Comparison of ENCODE assay signal across 9 cellular contexts in genomic region chr16:79501446-79501845, GRCh38.
"Had no signal": no experiment of that assay in that cellular context is flagged by ENCODE, and none has a peak within 500 bp of the region (broad histone marks: within the 10 kb centered on the region; RNA-seq: fewer than 3 reads in every experiment).

No MANE protein-coding gene starts in this region.

- DNase-seq: GM23248, GOT3, H7, HFFc6, KG1 had no signal

- H3K4me3 ChIP-seq: GM23248, HAP-1 had no signal

- H3K4me3 Mint-ChIP-seq: HFFc6, IgD-negative memory B cell had no signal

- H3K4me1 Mint-ChIP-seq: IgD-negative memory B cell had no signal

- H2AFZ ChIP-seq: GM23248 had no signal

- H3K9ac ChIP-seq: GM23248 had no signal

- H3K27ac Mint-ChIP-seq: HFFc6, IgD-negative memory B cell had no signal

- H3K4me1 ChIP-seq: HAP-1 had no signal

- H3K9me3 ChIP-seq: HAP-1 had no signal

- H3K36me3 ChIP-seq: HAP-1 had no signal

- H3K27ac ChIP-seq: GM23248, HL-60 had no signal

- H3K36me3 Mint-ChIP-seq: IgD-negative memory B cell had no signal

- ATAC-seq: HCT116 had no signal
